Comparison of ENCODE assay signal across 14 cellular contexts in genomic region chr2:151111599-151112278, GRCh38.
DNase-seq lines count a peak whose midpoint lies in the region; ATAC-seq, FAIRE-seq and TF ChIP-seq lines count a peak whose summit lies in the region.
"Had no signal": no experiment of that assay in that cellular context is flagged by ENCODE, and none has a peak within 500 bp of the region (broad histone marks: within the 10 kb centered on the region; RNA-seq: fewer than 3 reads in every experiment).

No MANE protein-coding gene starts in this region.

- H3K4me2 ChIP-seq in OCI-LY7 (ENCODE audit: low read length): no peak overlapping the region

- no TSS peak for BruUV-seq in OCI-LY7 (replicated peaks; lab: Mats Ljungman, UMichigan)

- no peaks in the 10 kb centered on the region for H3K79me2 ChIP-seq in OCI-LY7 (ENCODE audit: insufficient read depth, low read depth, low read length)

- ATAC-seq in left ventricle myocardium superior: no peak

- intact Hi-C loops in OCI-LY7 (cut with micrococcal nuclease; ENCODE audit: unreplicated experiment): no loop called here
- intact Hi-C loops in left ventricle myocardium superior (cut with micrococcal nuclease): no loop called here

- CTCF ChIA-PET in OCI-LY7 (lab: Charles Lee; ENCODE audit: unreplicated experiment): no interaction called here

- H3K9me3 ChIP-seq in OCI-LY7 (ENCODE audit: low read length): no peaks in the 10 kb centered on the region
- H3K9me3 ChIP-seq: neutrophil had no signal

- POLR2A ChIA-PET in OCI-LY7 (lab: Charles Lee): no interaction called here

- H3K4me1 ChIP-seq in OCI-LY7 (ENCODE audit: insufficient read depth, low read length, poor library complexity, severe bottlenecking): no peaks in the 10 kb centered on the region

- no peak overlapping the region for H2AFZ ChIP-seq in OCI-LY7 (ENCODE audit: low read length)

- H3K4me3 ChIP-seq in fibroblast of villous mesenchyme (ENCODE audit: low read depth, low read length) (no peak overlapping the region), OCI-LY7 (ENCODE audit: low read depth, low read length, poor library complexity, severe bottlenecking) (no peak overlapping the region)

- H4K20me1 ChIP-seq in OCI-LY7 (ENCODE audit: insufficient read depth, low read length): no peaks in the 10 kb centered on the region

- no peaks in the 10 kb centered on the region for H3K36me3 ChIP-seq in OCI-LY7 (ENCODE audit: insufficient read depth, low read length)
- H3K36me3 ChIP-seq: neutrophil had no signal

- peak; percentile 3 for DNase-seq in stimulated activated CD4-positive, alpha-beta T cell treated with anti-CD3 and anti-CD28 coated beads, Interleukin-15, amount 100 ng/mL, for 24 hours
- DNase-seq in stimulated activated CD4-positive, alpha-beta T cell treated with anti-CD3 and anti-CD28 coated beads, Interleukin-4, amount 100 ng/mL, for 1 hour: no peak
- DNase-seq in SW 1271 (lab: John Stamatoyannopoulos, UW) (peak; percentile 13 to 53), fibroblast of villous mesenchyme (ENCODE audit: low read depth) (peak; percentile 62), urothelium cell line (ENCODE audit: low spot score) (peak; percentile 47), OCI-LY7 (ENCODE audit: low spot score) (no peak), left ventricle myocardium superior (no peak), GOT3 (lab: John Stamatoyannopoulos, UW) (no peak)
- DNase-seq: activated T-cell treated with anti-CD3 and anti-CD28 coated beads, Interleukin-2, amount 50 U/mL, for 1 hour; CD4-positive, CD25-positive, alpha-beta regulatory T cell; NCI-H69 had no signal

- peak; percentile 66 for FAIRE-seq in urothelium cell line (lab: Jason Lieb, UNC)
- FAIRE-seq: colon, GM12892 had no signal

- TF ChIP-seq CTCF in fibroblast of villous mesenchyme (IDR thresholded peaks at IDR 0.05; ENCODE audit: insufficient read depth, low read depth, low read length) (no peak), OCI-LY7 (conservative IDR thresholded peaks at IDR 0.05; ENCODE audit: low read length) (no peak)

- H3K27ac ChIP-seq in OCI-LY7 (ENCODE audit: low read depth, low read length, poor library complexity, severe bottlenecking): no peak overlapping the region
- H3K27ac ChIP-seq: neutrophil had no signal

- H3K9me2 ChIP-seq in OCI-LY7 (ENCODE audit: insufficient read depth, low read length): no peaks in the 10 kb centered on the region

Comparison
In these comparisons a context has a peak if more than half of its experiments do, and no peak if none do; other contexts are left out.
1. DNase-seq: peak in stimulated activated CD4-positive, alpha-beta T cell treated with anti-CD3 and anti-CD28 coated beads, Interleukin-15, amount 100 ng/mL, for 24 hours (single experiment), SW 1271 (2 of 2), fibroblast of villous mesenchyme (single experiment) and urothelium cell line (single experiment); none in stimulated activated CD4-positive, alpha-beta T cell treated with anti-CD3 and anti-CD28 coated beads, Interleukin-4, amount 100 ng/mL, for 1 hour (single experiment), OCI-LY7 (single experiment), left ventricle myocardium superior (single experiment) and GOT3 (single experiment).